Comparison of ENCODE assay signal across 1 cellular context in genomic region chr4:101114936-101115372, GRCh38.
TF ChIP-seq lines count a peak whose summit lies in the region.

No MANE protein-coding gene starts in this region.

TF ChIP-seq in HepG2, 621 proteins besides CTCF, POLR2A, EP300 and RAD21 (continued from another document and continues in another):
- TF ChIP-seq, protein P1, sequence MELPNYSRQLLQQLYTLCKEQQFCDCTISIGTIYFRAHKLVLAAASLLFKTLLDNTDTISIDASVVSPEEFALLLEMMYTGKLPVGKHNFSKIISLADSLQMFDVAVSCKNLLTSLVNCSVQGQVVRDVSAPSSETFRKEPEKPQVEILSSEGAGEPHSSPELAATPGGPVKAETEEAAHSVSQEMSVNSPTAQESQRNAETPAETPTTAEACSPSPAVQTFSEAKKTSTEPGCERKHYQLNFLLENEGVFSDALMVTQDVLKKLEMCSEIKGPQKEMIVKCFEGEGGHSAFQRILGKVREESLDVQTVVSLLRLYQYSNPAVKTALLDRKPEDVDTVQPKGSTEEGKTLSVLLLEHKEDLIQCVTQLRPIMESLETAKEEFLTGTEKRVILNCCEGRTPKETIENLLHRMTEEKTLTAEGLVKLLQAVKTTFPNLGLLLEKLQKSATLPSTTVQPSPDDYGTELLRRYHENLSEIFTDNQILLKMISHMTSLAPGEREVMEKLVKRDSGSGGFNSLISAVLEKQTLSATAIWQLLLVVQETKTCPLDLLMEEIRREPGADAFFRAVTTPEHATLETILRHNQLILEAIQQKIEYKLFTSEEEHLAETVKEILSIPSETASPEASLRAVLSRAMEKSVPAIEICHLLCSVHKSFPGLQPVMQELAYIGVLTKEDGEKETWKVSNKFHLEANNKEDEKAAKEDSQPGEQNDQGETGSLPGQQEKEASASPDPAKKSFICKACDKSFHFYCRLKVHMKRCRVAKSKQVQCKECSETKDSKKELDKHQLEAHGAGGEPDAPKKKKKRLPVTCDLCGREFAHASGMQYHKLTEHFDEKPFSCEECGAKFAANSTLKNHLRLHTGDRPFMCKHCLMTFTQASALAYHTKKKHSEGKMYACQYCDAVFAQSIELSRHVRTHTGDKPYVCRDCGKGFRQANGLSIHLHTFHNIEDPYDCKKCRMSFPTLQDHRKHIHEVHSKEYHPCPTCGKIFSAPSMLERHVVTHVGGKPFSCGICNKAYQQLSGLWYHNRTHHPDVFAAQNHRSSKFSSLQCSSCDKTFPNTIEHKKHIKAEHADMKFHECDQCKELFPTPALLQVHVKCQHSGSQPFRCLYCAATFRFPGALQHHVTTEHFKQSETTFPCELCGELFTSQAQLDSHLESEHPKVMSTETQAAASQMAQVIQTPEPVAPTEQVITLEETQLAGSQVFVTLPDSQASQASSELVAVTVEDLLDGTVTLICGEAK (IDR thresholded peaks at IDR 0.05) = no peak
- TF ChIP-seq, protein P1 (CRISPR knock-in tag; IDR thresholded peaks at IDR 0.05) = no peak
- TF ChIP-seq FLYWCH1 (CRISPR knock-in tag; IDR thresholded peaks at IDR 0.05) = no peak
- 0 out of 2 replicates have a peak, but pooled peaks have one; percentile 29 for TF ChIP-seq MIER3 (CRISPR knock-in tag; IDR thresholded peaks at IDR 0.05; ENCODE audit: borderline replicate concordance)
- 0 out of 2 replicates have a peak, but pooled peaks have one; percentile 34 for TF ChIP-seq ERF (CRISPR knock-in tag; IDR thresholded peaks at IDR 0.05)
- TF ChIP-seq MIER2 (CRISPR knock-in tag; IDR thresholded peaks at IDR 0.05) = 0 out of 2 replicates have a peak, but pooled peaks have one; percentile 15
- TF ChIP-seq STAT5B (CRISPR knock-in tag; IDR thresholded peaks at IDR 0.05) = 0 out of 2 replicates have a peak, but pooled peaks have one; percentile 27
- no peak for TF ChIP-seq ZNF317 (CRISPR knock-in tag; IDR thresholded peaks at IDR 0.05)
- no peak for TF ChIP-seq ZNF841 (CRISPR knock-in tag; IDR thresholded peaks at IDR 0.05; ENCODE audit: borderline replicate concordance)
- TF ChIP-seq TRIM24 (CRISPR knock-in tag; IDR thresholded peaks at IDR 0.05) = no peak
- peak; percentile 23 for TF ChIP-seq ELF3 (CRISPR knock-in tag; IDR thresholded peaks at IDR 0.05)
- peak; percentile 44; the same call in 1 of the 2 replicates for TF ChIP-seq FOXP1 (IDR thresholded peaks at IDR 0.05)
- peak; percentile 81 for TF ChIP-seq FOXP1 (CRISPR knock-in tag; IDR thresholded peaks at IDR 0.05)
- TF ChIP-seq, protein P2, sequence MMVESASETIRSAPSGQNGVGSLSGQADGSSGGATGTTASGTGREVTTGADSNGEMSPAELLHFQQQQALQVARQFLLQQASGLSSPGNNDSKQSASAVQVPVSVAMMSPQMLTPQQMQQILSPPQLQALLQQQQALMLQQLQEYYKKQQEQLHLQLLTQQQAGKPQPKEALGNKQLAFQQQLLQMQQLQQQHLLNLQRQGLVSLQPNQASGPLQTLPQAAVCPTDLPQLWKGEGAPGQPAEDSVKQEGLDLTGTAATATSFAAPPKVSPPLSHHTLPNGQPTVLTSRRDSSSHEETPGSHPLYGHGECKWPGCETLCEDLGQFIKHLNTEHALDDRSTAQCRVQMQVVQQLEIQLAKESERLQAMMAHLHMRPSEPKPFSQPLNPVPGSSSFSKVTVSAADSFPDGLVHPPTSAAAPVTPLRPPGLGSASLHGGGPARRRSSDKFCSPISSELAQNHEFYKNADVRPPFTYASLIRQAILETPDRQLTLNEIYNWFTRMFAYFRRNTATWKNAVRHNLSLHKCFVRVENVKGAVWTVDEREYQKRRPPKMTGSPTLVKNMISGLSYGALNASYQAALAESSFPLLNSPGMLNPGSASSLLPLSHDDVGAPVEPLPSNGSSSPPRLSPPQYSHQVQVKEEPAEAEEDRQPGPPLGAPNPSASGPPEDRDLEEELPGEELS (CRISPR knock-in tag; IDR thresholded peaks at IDR 0.05) = peak; percentile 92
- TF ChIP-seq HNF4G (IDR thresholded peaks at IDR 0.05; ENCODE audit: borderline replicate concordance, low read depth, low read length) = peak; percentile 32; the same call in 1 of the 2 replicates
- TF ChIP-seq HNF4G (CRISPR knock-in tag; IDR thresholded peaks at IDR 0.05; ENCODE audit: borderline replicate concordance, low read depth) = no peak
- no peak for TF ChIP-seq HIVEP1 (CRISPR knock-in tag; IDR thresholded peaks at IDR 0.05)
- TF ChIP-seq, protein P3, sequence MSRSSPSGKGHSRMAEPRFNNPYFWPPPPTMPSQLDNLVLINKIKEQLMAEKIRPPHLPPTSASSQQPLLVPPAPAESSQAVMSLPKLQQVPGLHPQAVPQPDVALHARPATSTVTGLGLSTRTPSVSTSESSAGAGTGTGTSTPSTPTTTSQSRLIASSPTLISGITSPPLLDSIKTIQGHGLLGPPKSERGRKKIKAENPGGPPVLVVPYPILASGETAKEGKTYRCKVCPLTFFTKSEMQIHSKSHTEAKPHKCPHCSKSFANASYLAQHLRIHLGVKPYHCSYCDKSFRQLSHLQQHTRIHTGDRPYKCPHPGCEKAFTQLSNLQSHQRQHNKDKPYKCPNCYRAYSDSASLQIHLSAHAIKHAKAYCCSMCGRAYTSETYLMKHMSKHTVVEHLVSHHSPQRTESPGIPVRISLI (CRISPR knock-in tag; IDR thresholded peaks at IDR 0.05; ENCODE audit: borderline replicate concordance) = no peak
- peak; percentile 79; the same call in 1 of the 2 replicates for TF ChIP-seq NCOR1 (IDR thresholded peaks at IDR 0.05; ENCODE audit: borderline replicate concordance, low read length)
- TF ChIP-seq, protein P4, sequence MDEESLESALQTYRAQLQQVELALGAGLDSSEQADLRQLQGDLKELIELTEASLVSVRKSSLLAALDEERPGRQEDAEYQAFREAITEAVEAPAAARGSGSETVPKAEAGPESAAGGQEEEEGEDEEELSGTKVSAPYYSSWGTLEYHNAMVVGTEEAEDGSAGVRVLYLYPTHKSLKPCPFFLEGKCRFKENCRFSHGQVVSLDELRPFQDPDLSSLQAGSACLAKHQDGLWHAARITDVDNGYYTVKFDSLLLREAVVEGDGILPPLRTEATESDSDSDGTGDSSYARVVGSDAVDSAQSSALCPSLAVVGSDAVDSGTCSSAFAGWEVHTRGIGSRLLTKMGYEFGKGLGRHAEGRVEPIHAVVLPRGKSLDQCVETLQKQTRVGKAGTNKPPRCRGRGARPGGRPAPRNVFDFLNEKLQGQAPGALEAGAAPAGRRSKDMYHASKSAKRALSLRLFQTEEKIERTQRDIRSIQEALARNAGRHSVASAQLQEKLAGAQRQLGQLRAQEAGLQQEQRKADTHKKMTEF (CRISPR knock-in tag; IDR thresholded peaks at IDR 0.05) = peak; percentile 71
- no peak for TF ChIP-seq ZNF431 (CRISPR knock-in tag; IDR thresholded peaks at IDR 0.05; ENCODE audit: borderline replicate concordance, low read depth)
- peak; percentile 88 for TF ChIP-seq TBX2 (CRISPR knock-in tag; IDR thresholded peaks at IDR 0.05; ENCODE audit: borderline replicate concordance)
- no peak for TF ChIP-seq ZNF660 (CRISPR knock-in tag; IDR thresholded peaks at IDR 0.05; ENCODE audit: borderline replicate concordance, low read depth)
- TF ChIP-seq ZMYM4 (CRISPR knock-in tag; IDR thresholded peaks at IDR 0.05) = peak; percentile 69
- peak; percentile 87; the same call in 1 of the 2 replicates for TF ChIP-seq EHMT2 (IDR thresholded peaks at IDR 0.05; ENCODE audit: borderline replicate concordance, low read depth, low read length)
- no peak for TF ChIP-seq IKZF1 (IDR thresholded peaks at IDR 0.05)
- no peak for TF ChIP-seq CREB1 (IDR thresholded peaks at IDR 0.05)
- TF ChIP-seq CREB1 (CRISPR knock-in tag; IDR thresholded peaks at IDR 0.05) = peak; percentile 45; the same call in 1 of the 2 replicates
- no peak for TF ChIP-seq ZNF253 (CRISPR knock-in tag; IDR thresholded peaks at IDR 0.05; ENCODE audit: borderline replicate concordance)
- TF ChIP-seq NR2F6 (IDR thresholded peaks at IDR 0.05) = 0 out of 2 replicates have a peak, but pooled peaks have one; percentile 7
- TF ChIP-seq NR2F6 (CRISPR knock-in tag; IDR thresholded peaks at IDR 0.05) = peak; percentile 40; the same call in 1 of the 2 replicates
- peak; percentile 54; the same call in 1 of the 2 replicates for TF ChIP-seq ZNF792 (CRISPR knock-in tag; IDR thresholded peaks at IDR 0.05)
- TF ChIP-seq, protein P5, sequence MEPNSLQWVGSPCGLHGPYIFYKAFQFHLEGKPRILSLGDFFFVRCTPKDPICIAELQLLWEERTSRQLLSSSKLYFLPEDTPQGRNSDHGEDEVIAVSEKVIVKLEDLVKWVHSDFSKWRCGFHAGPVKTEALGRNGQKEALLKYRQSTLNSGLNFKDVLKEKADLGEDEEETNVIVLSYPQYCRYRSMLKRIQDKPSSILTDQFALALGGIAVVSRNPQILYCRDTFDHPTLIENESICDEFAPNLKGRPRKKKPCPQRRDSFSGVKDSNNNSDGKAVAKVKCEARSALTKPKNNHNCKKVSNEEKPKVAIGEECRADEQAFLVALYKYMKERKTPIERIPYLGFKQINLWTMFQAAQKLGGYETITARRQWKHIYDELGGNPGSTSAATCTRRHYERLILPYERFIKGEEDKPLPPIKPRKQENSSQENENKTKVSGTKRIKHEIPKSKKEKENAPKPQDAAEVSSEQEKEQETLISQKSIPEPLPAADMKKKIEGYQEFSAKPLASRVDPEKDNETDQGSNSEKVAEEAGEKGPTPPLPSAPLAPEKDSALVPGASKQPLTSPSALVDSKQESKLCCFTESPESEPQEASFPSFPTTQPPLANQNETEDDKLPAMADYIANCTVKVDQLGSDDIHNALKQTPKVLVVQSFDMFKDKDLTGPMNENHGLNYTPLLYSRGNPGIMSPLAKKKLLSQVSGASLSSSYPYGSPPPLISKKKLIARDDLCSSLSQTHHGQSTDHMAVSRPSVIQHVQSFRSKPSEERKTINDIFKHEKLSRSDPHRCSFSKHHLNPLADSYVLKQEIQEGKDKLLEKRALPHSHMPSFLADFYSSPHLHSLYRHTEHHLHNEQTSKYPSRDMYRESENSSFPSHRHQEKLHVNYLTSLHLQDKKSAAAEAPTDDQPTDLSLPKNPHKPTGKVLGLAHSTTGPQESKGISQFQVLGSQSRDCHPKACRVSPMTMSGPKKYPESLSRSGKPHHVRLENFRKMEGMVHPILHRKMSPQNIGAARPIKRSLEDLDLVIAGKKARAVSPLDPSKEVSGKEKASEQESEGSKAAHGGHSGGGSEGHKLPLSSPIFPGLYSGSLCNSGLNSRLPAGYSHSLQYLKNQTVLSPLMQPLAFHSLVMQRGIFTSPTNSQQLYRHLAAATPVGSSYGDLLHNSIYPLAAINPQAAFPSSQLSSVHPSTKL (CRISPR knock-in tag; IDR thresholded peaks at IDR 0.05) = peak; percentile 92
- no peak for TF ChIP-seq ELF1 (CRISPR knock-in tag; IDR thresholded peaks at IDR 0.05)
- peak; percentile 98 for TF ChIP-seq SOX5 (CRISPR knock-in tag; IDR thresholded peaks at IDR 0.05; ENCODE audit: borderline replicate concordance)
- no peak for TF ChIP-seq ZFP1 (CRISPR knock-in tag; IDR thresholded peaks at IDR 0.05)
- TF ChIP-seq MAFK (conservative IDR thresholded peaks at IDR 0.05 in 1 of 2, IDR thresholded peaks at IDR 0.05 in 1 of 2; ENCODE audit: low read length in 2 of 2) = peak; percentile 70 to 83
- no peak for TF ChIP-seq ZBTB3 (CRISPR knock-in tag; IDR thresholded peaks at IDR 0.05; ENCODE audit: borderline replicate concordance, low read depth)
- TF ChIP-seq, protein P6, sequence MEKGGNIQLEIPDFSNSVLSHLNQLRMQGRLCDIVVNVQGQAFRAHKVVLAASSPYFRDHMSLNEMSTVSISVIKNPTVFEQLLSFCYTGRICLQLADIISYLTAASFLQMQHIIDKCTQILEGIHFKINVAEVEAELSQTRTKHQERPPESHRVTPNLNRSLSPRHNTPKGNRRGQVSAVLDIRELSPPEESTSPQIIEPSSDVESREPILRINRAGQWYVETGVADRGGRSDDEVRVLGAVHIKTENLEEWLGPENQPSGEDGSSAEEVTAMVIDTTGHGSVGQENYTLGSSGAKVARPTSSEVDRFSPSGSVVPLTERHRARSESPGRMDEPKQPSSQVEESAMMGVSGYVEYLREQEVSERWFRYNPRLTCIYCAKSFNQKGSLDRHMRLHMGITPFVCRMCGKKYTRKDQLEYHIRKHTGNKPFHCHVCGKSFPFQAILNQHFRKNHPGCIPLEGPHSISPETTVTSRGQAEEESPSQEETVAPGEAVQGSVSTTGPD (CRISPR knock-in tag; IDR thresholded peaks at IDR 0.05) = peak; percentile 59; the same call in 1 of the 2 replicates
- peak; percentile 31; the same call in 1 of the 2 replicates for TF ChIP-seq HHEX (CRISPR knock-in tag; IDR thresholded peaks at IDR 0.05)
- TF ChIP-seq THAP8 (CRISPR knock-in tag; IDR thresholded peaks at IDR 0.05; ENCODE audit: borderline replicate concordance) = no peak
- peak; percentile 31; the same call in 1 of the 2 replicates for TF ChIP-seq FOSL1 (CRISPR knock-in tag; IDR thresholded peaks at IDR 0.05; ENCODE audit: borderline replicate concordance)
- TF ChIP-seq ZSCAN9 (CRISPR knock-in tag; IDR thresholded peaks at IDR 0.05; ENCODE audit: borderline replicate concordance) = no peak
- peak; percentile 44; the same call in 1 of the 2 replicates for TF ChIP-seq HOXD1 (CRISPR knock-in tag; IDR thresholded peaks at IDR 0.05)
- no peak for TF ChIP-seq GTF3A (CRISPR knock-in tag; conservative IDR thresholded peaks at IDR 0.05)
- TF ChIP-seq RFXAP (CRISPR knock-in tag; IDR thresholded peaks at IDR 0.05; ENCODE audit: borderline replicate concordance) = no peak
- no peak for TF ChIP-seq ZFP82 (CRISPR knock-in tag; IDR thresholded peaks at IDR 0.05; ENCODE audit: borderline replicate concordance)
